Comparison of ENCODE assay signal across 8 cellular contexts in genomic region chr17:17751489-17751995, GRCh38.
DNase-seq lines count a peak whose midpoint lies in the region; ATAC-seq, FAIRE-seq and TF ChIP-seq lines count a peak whose summit lies in the region.

No MANE protein-coding gene starts in this region.

- H3K9me3 ChIP-seq in PC-9 (ENCODE audit: insufficient read depth, low read depth) = no peaks in the 10 kb centered on the region
- H3K9me3 ChIP-seq in K562 (replicated peaks; ENCODE audit: control insufficient read depth, insufficient read depth, low read depth, low read length) = no peaks in the 10 kb centered on the region
- no peaks in the 10 kb centered on the region for H3K9me3 ChIP-seq in mucosa of stomach (ENCODE audit: control insufficient read depth, low read length)

- TF ChIP-seq RAD21 in K562 (CRISPR knock-in tag; conservative IDR thresholded peaks at IDR 0.05 in 1 of 2, IDR thresholded peaks at IDR 0.05 in 1 of 2) = no peak

- DNase-seq in GM12891 (ENCODE audit: insufficient read length, low spot score) (no peak), PC-9 (peak; percentile 16 to 30), K562 (ENCODE audit: extremely low read depth in 1 of 4, low spot score in 3 of 4) (peak in 2 of 4 experiments; percentile 24 to 31), NCI-H226 (no peak), HCEC 1CT (no peak), midbrain (lab: John Stamatoyannopoulos, UW) (no peak), superior temporal gyrus (ENCODE audit: extremely low spot score) (no peak)

- H2AFZ ChIP-seq in PC-9 (no peak overlapping the region), K562 (ENCODE audit: low read depth, low read length) (peak overlapping the region; percentile 51)

- no peaks in the 10 kb centered on the region for H3K27me3 ChIP-seq in PC-9 (ENCODE audit: insufficient read depth, low read depth)
- H3K27me3 ChIP-seq in K562 (ENCODE audit: control insufficient read depth in 2 of 2, insufficient read depth in 2 of 2, low read length in 2 of 2) = no peaks in the 10 kb centered on the region
- no peaks in the 10 kb centered on the region for H3K27me3 ChIP-seq in mucosa of stomach (ENCODE audit: control insufficient read depth, insufficient read depth, low read length)

- H3F3A ChIP-seq in PC-9 (ENCODE audit: insufficient read depth, low read depth) = peaks cover 44% of the 10 kb centered on the region; the same call in 1 of the 2 replicates

- peak; percentile 37 for ATAC-seq in K562

- TF ChIP-seq POLR2A in GM12891 (IDR thresholded peaks at IDR 0.05; ENCODE audit: low read depth, low read length) (no peak), K562 (conservative IDR thresholded peaks at IDR 0.05) (no peak)

- H3K27ac ChIP-seq in PC-9 (peak overlapping the region; percentile 34), K562 (ENCODE audit: extremely low read depth, low read depth, low read length) (peak overlapping the region; percentile 50)

- intact Hi-C loops in PC-9 (cut with micrococcal nuclease; ENCODE audit: unreplicated experiment) = no loop called here
- intact Hi-C loops in K562 (cut with micrococcal nuclease) = no loop called here

- TF ChIP-seq CTCF in PC-9 (conservative IDR thresholded peaks at IDR 0.05) (no peak), K562 (IDR thresholded peaks at IDR 0.05 in 2 of 3, conservative IDR thresholded peaks at IDR 0.05 in 1 of 3; ENCODE audit: insufficient read depth in 2 of 3, low read depth in 1 of 3, low read length in 3 of 3) (no peak)

- CTCF ChIA-PET in PC-9 (lab: Charles Lee) (no interaction called here), K562 (lab: Yijun Ruan, JAX; ENCODE audit: low intra/inter-chr PET ratio) (no interaction called here)

- peak overlapping the region; percentile 50 to 72 for H3K9ac ChIP-seq in K562 (ENCODE audit: insufficient read depth in 1 of 2, low read depth in 2 of 2, low read length in 2 of 2)
- H3K9ac ChIP-seq in mucosa of stomach (ENCODE audit: low read length) = peak overlapping the region; percentile 63

- H3K4me1 ChIP-seq in PC-9 (replicated peaks; ENCODE audit: insufficient read depth) (peaks cover 24% of the 10 kb centered on the region), K562 (replicated peaks in 1 of 2; ENCODE audit: control insufficient read depth in 2 of 2, insufficient read depth in 2 of 2, low read length in 2 of 2) (peaks cover 21 to 30% of the 10 kb centered on the region in 2 experiments; a peak in 4 of 5 replicates), mucosa of stomach (ENCODE audit: control insufficient read depth, insufficient read depth, low read length) (peaks cover 32% of the 10 kb centered on the region)

- peak overlapping the region; percentile 56; the same call in 1 of the 2 replicates for H3K4me3 ChIP-seq in PC-9
- peak overlapping the region; percentile 53 for H3K4me3 ChIP-seq in K562
- H3K4me3 ChIP-seq in mucosa of stomach (ENCODE audit: low read length) = no peak overlapping the region

- POLR2A ChIA-PET in PC-9 (lab: Charles Lee; ENCODE audit: unreplicated experiment) = no interaction called here
- POLR2A ChIA-PET in K562 (lab: Yijun Ruan, JAX) = interaction anchor here (1.1 kb wide), 1 partner anchor 87 kb away, joined by 3 read pairs; no protein-coding TSS in a partner anchor

- H4K20me1 ChIP-seq in PC-9 (ENCODE audit: insufficient read depth) (peaks cover 76% of the 10 kb centered on the region), K562 (replicated peaks; ENCODE audit: control insufficient read depth, insufficient read depth, low read length) (peaks cover 3% of the 10 kb centered on the region; the same call in 1 of the 2 replicates)

- in situ Hi-C loops in K562 (cut with MboI) = no loop called here

- H3K36me3 ChIP-seq in PC-9 (ENCODE audit: low read depth) (no peaks in the 10 kb centered on the region), K562 (ENCODE audit: control insufficient read depth, insufficient read depth, low read length) (peaks cover 4% of the 10 kb centered on the region; the same call in 1 of the 3 replicates), mucosa of stomach (ENCODE audit: control insufficient read depth, insufficient read depth, low read length) (no peaks in the 10 kb centered on the region)

- no peak for TF ChIP-seq EP300 in K562 (IDR thresholded peaks at IDR 0.05; ENCODE audit: low read length)

- 38% methylated on average over 12 of the region's 15 CpGs for WGBS in K562 (ENCODE audit: insufficient coverage, low coverage, missing lambda C conversion rate)

- H3K9me2 ChIP-seq in PC-9 (ENCODE audit: insufficient read depth) = no peaks in the 10 kb centered on the region

- H3K9me1 ChIP-seq in K562 (ENCODE audit: control insufficient read depth, insufficient read depth, low read length) = no peaks in the 10 kb centered on the region

- peaks cover 74% of the 10 kb centered on the region for H3K79me2 ChIP-seq in PC-9 (ENCODE audit: low read depth)
- H3K79me2 ChIP-seq in K562 (ENCODE audit: control insufficient read depth, insufficient read depth, low read length) = peaks cover 40% of the 10 kb centered on the region

- BruUV-seq in PC-9 (replicated peaks; lab: Mats Ljungman, UMichigan) (TSS peak; percentile 30), K562 (replicated peaks; lab: Mats Ljungman, UMichigan) (no TSS peak)

- H3K4me2 ChIP-seq in PC-9 (peak overlapping the region; percentile 83), K562 (ENCODE audit: insufficient read depth, low read length) (peak overlapping the region; percentile 79)

- FAIRE-seq in GM12891 (lab: Jason Lieb, UNC) (no peak), K562 (lab: Jason Lieb, UNC) (no peak)

TF ChIP-seq in GM12891, 5 proteins besides CTCF, POLR2A, EP300 and RAD21:
- TF ChIP-seq POU2F2 (IDR thresholded peaks at IDR 0.05; ENCODE audit: low read depth, low read length) (no peak), POLR2AphosphoS5 (IDR thresholded peaks at IDR 0.05; ENCODE audit: low read depth, low read length) (peak; percentile 73; the same call in 1 of the 2 replicates)

TF ChIP-seq in K562, 482 proteins besides CTCF, POLR2A, EP300 and RAD21:
- TF ChIP-seq STAT5B (CRISPR knock-in tag; IDR thresholded peaks at IDR 0.05) (no peak), RBM14 (IDR thresholded peaks at IDR 0.05; ENCODE audit: borderline replicate concordance, insufficient read depth, low read depth, low read length) (no peak), SMARCA5 (IDR thresholded peaks at IDR 0.05) (peak; percentile 49; the same call in 1 of the 2 replicates), ATF7 (IDR thresholded peaks at IDR 0.05) (no peak), TFE3 (CRISPR knock-in tag; IDR thresholded peaks at IDR 0.05) (no peak), KLF1 (tag; IDR thresholded peaks at IDR 0.05) (no peak), SIN3B (IDR thresholded peaks at IDR 0.05; ENCODE audit: low read depth) (no peak), POU5F1 (IDR thresholded peaks at IDR 0.05; ENCODE audit: borderline replicate concordance, low read depth, low read length, partially characterized antibody) (no peak), ZFX (CRISPR knock-in tag; IDR thresholded peaks at IDR 0.05) (no peak), ARNT (IDR thresholded peaks at IDR 0.05) (0 out of 4 replicates have a peak, but pooled peaks of 1 of the 2 experiments have one; percentile 34), ATF1 (CRISPR knock-in tag; IDR thresholded peaks at IDR 0.05) (no peak), ATF1 (tag; IDR thresholded peaks at IDR 0.05) (no peak), TCF3 (CRISPR knock-in tag; IDR thresholded peaks at IDR 0.05) (no peak), ELK3 (CRISPR knock-in tag; IDR thresholded peaks at IDR 0.05) (no peak), XRCC3 (IDR thresholded peaks at IDR 0.05) (no peak), SPI1 (IDR thresholded peaks at IDR 0.05; ENCODE audit: borderline replicate concordance, low read depth, low read length) (no peak), RBBP5 (IDR thresholded peaks at IDR 0.05; ENCODE audit: borderline replicate concordance, insufficient read depth, low read length, poor library complexity, severe bottlenecking) (peak; percentile 6)

Comparison
In these comparisons a context has a peak if more than half of its experiments do, and no peak if none do; other contexts are left out.
1. DNase-seq: peak in PC-9 (2 of 2); none in GM12891 (single experiment), NCI-H226 (single experiment), HCEC 1CT (single experiment), midbrain (single experiment) and superior temporal gyrus (single experiment).